Comparison of ENCODE assay signal across 2 cellular contexts in genomic region chr15:68400066-68400456, GRCh38.
TF ChIP-seq lines count a peak whose summit lies in the region.

No MANE protein-coding gene starts in this region.

TF ChIP-seq in A549, 52 proteins besides CTCF, POLR2A, EP300 and RAD21 (continues in another document):
- TF ChIP-seq JUNB (IDR thresholded peaks at IDR 0.05) (peak; percentile 61), HOXB5 (CRISPR knock-in tag; IDR thresholded peaks at IDR 0.05) (no peak; the same call in 1 of the 2 replicates), ELK1 (IDR thresholded peaks at IDR 0.05; ENCODE audit: low read depth, low read length) (no peak), NFE2L2 (conservative IDR thresholded peaks at IDR 0.05; ENCODE audit: low read length) (peak; percentile 81), ZSCAN20 (CRISPR knock-in tag; IDR thresholded peaks at IDR 0.05) (peak; percentile 18; the same call in 1 of the 2 replicates), ATOH8 (CRISPR knock-in tag; IDR thresholded peaks at IDR 0.05; ENCODE audit: low read depth) (no peak), MYC (IDR thresholded peaks at IDR 0.05; ENCODE audit: borderline replicate concordance, low read length) (no peak), CEBPB (IDR thresholded peaks at IDR 0.05) (0 out of 4 replicates have a peak, but pooled peaks of 1 of the 2 experiments have one; percentile 11), KDM1A (IDR thresholded peaks at IDR 0.05; ENCODE audit: low read depth) (no peak), ESRRA (IDR thresholded peaks at IDR 0.05; ENCODE audit: borderline replicate concordance, low read length) (no peak), BHLHE40 (IDR thresholded peaks at IDR 0.05; ENCODE audit: low read depth, low read length) (no peak), HOXB13 (CRISPR knock-in tag; IDR thresholded peaks at IDR 0.05; ENCODE audit: low read depth) (no peak), NR3C1 (IDR thresholded peaks at IDR 0.05) (no peak), GATA3 (IDR thresholded peaks at IDR 0.05; ENCODE audit: borderline replicate concordance) (peak; percentile 41; the same call in 1 of the 2 replicates), RARB (CRISPR knock-in tag; IDR thresholded peaks at IDR 0.05) (peak; percentile 71; the same call in 1 of the 2 replicates), ZNF302 (CRISPR knock-in tag; IDR thresholded peaks at IDR 0.05) (no peak), RNF2 (IDR thresholded peaks at IDR 0.05; ENCODE audit: borderline replicate concordance, low read depth) (no peak), USF2 (IDR thresholded peaks at IDR 0.05) (no peak), HEYL (CRISPR knock-in tag; IDR thresholded peaks at IDR 0.05) (no peak), PHF8 (IDR thresholded peaks at IDR 0.05; ENCODE audit: borderline replicate concordance, low read depth) (no peak), SREBF2 (IDR thresholded peaks at IDR 0.05) (no peak), FOSB (CRISPR knock-in tag; IDR thresholded peaks at IDR 0.05) (no peak), EHF (CRISPR knock-in tag; IDR thresholded peaks at IDR 0.05) (no peak), POLR2AphosphoS2 (conservative IDR thresholded peaks at IDR 0.05; ENCODE audit: low read length) (no peak), RFX5 (IDR thresholded peaks at IDR 0.05) (no peak), NPAS2 (CRISPR knock-in tag; IDR thresholded peaks at IDR 0.05; ENCODE audit: borderline replicate concordance) (no peak), REST (IDR thresholded peaks at IDR 0.05) (no peak), HES2 (IDR thresholded peaks at IDR 0.05) (no peak), PBX3 (IDR thresholded peaks at IDR 0.05) (no peak)

TF ChIP-seq in HCT116, 20 proteins besides CTCF, POLR2A, EP300 and RAD21:
- TF ChIP-seq ZFX (IDR thresholded peaks at IDR 0.05) (no peak), SP1 (IDR thresholded peaks at IDR 0.05; ENCODE audit: low read depth) (no peak), SRF (IDR thresholded peaks at IDR 0.05; ENCODE audit: low read depth) (no peak), EZH2 (IDR thresholded peaks at IDR 0.05) (no peak), ZBTB33 (IDR thresholded peaks at IDR 0.05; ENCODE audit: extremely low read depth, insufficient replicate concordance, low read length) (no peak), EGR1 (IDR thresholded peaks at IDR 0.05; ENCODE audit: low read depth) (no peak), EZH2phosphoT487 (IDR thresholded peaks at IDR 0.05; ENCODE audit: borderline replicate concordance) (no peak), ELF1 (IDR thresholded peaks at IDR 0.05; ENCODE audit: borderline replicate concordance, low read depth) (no peak), REST (IDR thresholded peaks at IDR 0.05; ENCODE audit: low read depth) (no peak), JUND (IDR thresholded peaks at IDR 0.05) (no peak), YY1 (IDR thresholded peaks at IDR 0.05; ENCODE audit: extremely low read depth, insufficient replicate concordance, low read depth, low read length) (no peak), TCF7L2 (IDR thresholded peaks at IDR 0.05; ENCODE audit: borderline replicate concordance, extremely low read depth, insufficient read depth, insufficient read length) (no peak), CBX3 (IDR thresholded peaks at IDR 0.05; ENCODE audit: low read depth) (no peak), CEBPB (IDR thresholded peaks at IDR 0.05; ENCODE audit: low read depth) (no peak), SIN3A (IDR thresholded peaks at IDR 0.05; ENCODE audit: low read depth) (no peak), ATF3 (IDR thresholded peaks at IDR 0.05) (no peak), POLR2AphosphoS5 (IDR thresholded peaks at IDR 0.05; ENCODE audit: low read depth, low read length) (no peak), ZNF274 (IDR thresholded peaks at IDR 0.05; ENCODE audit: low read depth, low read length) (no peak), FOSL1 (IDR thresholded peaks at IDR 0.05; ENCODE audit: low read depth) (no peak)
